In the genomic region with DNA sequence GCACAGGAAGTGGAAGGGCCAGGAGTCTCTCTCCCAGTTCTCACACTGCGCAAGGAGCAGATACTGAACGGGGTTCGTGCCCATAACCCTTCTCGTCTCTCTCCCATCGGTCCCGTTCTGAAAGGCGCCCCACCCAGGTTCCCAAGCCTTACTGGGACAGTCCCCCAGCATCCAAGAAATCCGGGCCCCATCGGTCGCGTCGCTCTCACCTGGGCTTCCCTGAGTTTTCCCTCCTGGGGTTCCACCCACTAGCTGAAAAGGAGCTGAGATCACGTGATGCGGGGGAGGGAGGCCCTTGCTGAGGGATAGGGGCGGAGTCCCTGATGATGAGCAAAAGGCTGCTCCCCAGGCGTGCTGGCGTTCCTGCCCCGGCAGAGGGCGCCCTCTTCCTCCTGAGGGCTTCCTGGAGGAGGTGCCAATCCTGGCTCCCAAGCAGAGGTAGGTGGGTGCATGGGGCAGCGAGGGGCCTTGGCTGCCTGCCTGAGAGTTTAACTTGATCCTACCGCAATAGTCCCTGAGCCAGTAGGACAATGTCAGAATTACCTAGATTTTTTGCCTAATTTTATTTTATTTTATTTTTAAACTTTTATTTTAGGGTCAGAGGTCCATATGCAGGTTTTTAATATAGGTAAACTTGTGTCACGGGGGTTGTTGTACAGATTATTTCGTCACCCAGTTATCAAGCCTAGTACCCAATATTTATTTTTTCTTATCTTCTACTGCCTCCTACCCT, we compare ENCODE assay signal across 9 cellular contexts. TPM values are rescaled to one million over a fixed set of nuclear protein-coding genes. Genes with fewer than 3 reads are reported as not detected.
DNase-seq lines count a peak whose midpoint lies in the region; TF ChIP-seq lines count a peak whose summit lies in the region.
"Had no signal": no experiment of that assay in that cellular context is flagged by ENCODE, and none has a peak within 500 bp of the region (broad histone marks: within the 10 kb centered on the region; RNA-seq: fewer than 3 reads in every experiment).

A gene (minus strand): TSS at position 271 of the 733 bp plus-strand sequence. CDS start 689 bp downstream, outside the sequence.

- no peaks in the 10 kb centered on the region for H3K79me2 ChIP-seq in mammary epithelial cell (ENCODE audit: insufficient read depth, low read length)

- H3K9ac ChIP-seq in mammary epithelial cell (ENCODE audit: insufficient read depth, low read length): no peak within 1 kb of the TSS

- H2AFZ ChIP-seq in mammary epithelial cell (ENCODE audit: low read depth, low read length): no peak within 1 kb of the TSS

- H4K20me1 ChIP-seq in mammary epithelial cell (ENCODE audit: insufficient read depth, low read length): no peaks in the 10 kb centered on the region

- H3K27ac ChIP-seq in WERI-Rb-1 (no peak within 1 kb of the TSS), mammary epithelial cell (ENCODE audit: insufficient read depth, low read depth, low read length) (no peak within 1 kb of the TSS)

- DNase-seq in GM10266 (ENCODE audit: extremely low spot score): peak; percentile 81
- DNase-seq in NCI-H146 (lab: John Stamatoyannopoulos, UW): peak; percentile 46
- peak; percentile 76 for DNase-seq in WERI-Rb-1
- DNase-seq in mammary epithelial cell: peak; percentile 58
- peak; percentile 96 for DNase-seq in islet precursor cell
- DNase-seq in stimulated activated CD4-positive, alpha-beta T cell treated with anti-CD3 and anti-CD28 coated beads, Interleukin-2, amount 100 ng/mL, for 24 hours: peak; percentile 89 to 90
- DNase-seq in NCI-H510A treated with DMSO at 0.1 percent for 48 hours (lab: John Stamatoyannopoulos, UW): no peak
- DNase-seq in occipital lobe (lab: John Stamatoyannopoulos, UW): no peak

- BruUV-seq in mammary epithelial cell (replicated peaks; lab: Mats Ljungman, UMichigan): no TSS peak

- TF ChIP-seq CTCF in GM10266 (IDR thresholded peaks at IDR 0.05; ENCODE audit: control insufficient read depth, insufficient read depth, low read depth, missing control alignments) (peak; percentile 84), WERI-Rb-1 (IDR thresholded peaks at IDR 0.05; ENCODE audit: low read depth, low read length) (peak; percentile 83), mammary epithelial cell (conservative IDR thresholded peaks at IDR 0.05 in 1 of 2, IDR thresholded peaks at IDR 0.05 in 1 of 2; ENCODE audit: extremely low read depth in 1 of 2, insufficient read depth in 1 of 2, low read depth in 1 of 2, low read length in 2 of 2) (peak; percentile 75 to 77)

- intact Hi-C loops in mammary epithelial cell (cut with micrococcal nuclease): loop anchor here (1.0 kb wide), 1 partner anchor 148 kb away; no protein-coding TSS in a partner anchor

- H3K9me3 ChIP-seq in WERI-Rb-1 (ENCODE audit: severe bottlenecking) (no peaks in the 10 kb centered on the region), mammary epithelial cell (replicated peaks; ENCODE audit: insufficient read depth, low read length) (no peaks in the 10 kb centered on the region)

- no peak within 1 kb of the TSS for H3K4me2 ChIP-seq in mammary epithelial cell (ENCODE audit: insufficient read depth, low read depth, low read length)

- no peaks in the 10 kb centered on the region for H3K4me1 ChIP-seq in mammary epithelial cell (ENCODE audit: insufficient read depth, low read length)

- H3K4me3 ChIP-seq in WERI-Rb-1 (ENCODE audit: low read depth, low read length) (no peak within 1 kb of the TSS), mammary epithelial cell (replicated peaks in 1 of 3; ENCODE audit: insufficient read depth in 1 of 3, low read depth in 2 of 3, low read length in 3 of 3) (no peak within 1 kb of the TSS)

- no peaks in the 10 kb centered on the region for H3K27me3 ChIP-seq in WERI-Rb-1 (ENCODE audit: insufficient read depth, low read depth, severe bottlenecking)
- H3K27me3 ChIP-seq in mammary epithelial cell (ENCODE audit: insufficient read depth, low read length): no peaks in the 10 kb centered on the region

- WGBS in mammary epithelial cell (ENCODE audit: low coverage, missing lambda C conversion rate): 73% methylated on average over 22 of the region's 23 CpGs

- dilution Hi-C loops in mammary epithelial cell (cut with HindIII; ENCODE audit: low sequenced_read_pairs): no loop called here

- CTCF ChIA-PET in mammary epithelial cell (lab: Charles Lee; ENCODE audit: low non-redundant PET): interaction anchor here (0.5 to 0.8 kb wide), 5 partner anchors 123 to 630 kb away, joined by 3 to 6 read pairs (median 3); no protein-coding TSS in a partner anchor

- H3K36me3 ChIP-seq in WERI-Rb-1: no peaks in the 10 kb centered on the region
- no peaks in the 10 kb centered on the region for H3K36me3 ChIP-seq in mammary epithelial cell (ENCODE audit: insufficient read depth, low read length)

- in situ Hi-C loops in mammary epithelial cell (cut with MboI; ENCODE audit: low sequenced_read_pairs in 2 of 2): no loop called here

RNA-seq across cellular contexts. Expression of the gene that starts here (rescaled TPM):
- total RNA-seq in mammary epithelial cell: 10 to 100 TPM; 10.3 to 14.3 TPM
- polyA plus RNA-seq in mammary epithelial cell: 5.4 TPM
- 2.1 TPM for polyA minus RNA-seq in mammary epithelial cell
- not detected for total RNA-seq in occipital lobe
- total RNA-seq: skeletal muscle tissue had no signal

Comparison
In these comparisons a context has a peak if more than half of its experiments do, and no peak if none do; other contexts are left out.
1. RNA of the gene that starts here (total RNA-seq): 10.3 to 14.3 TPM in mammary epithelial cell; not detected in occipital lobe (single experiment); every median in the first group is over 10 times any median in the second.
2. DNase-seq: peak in GM10266 (single experiment), NCI-H146 (single experiment), WERI-Rb-1 (single experiment), mammary epithelial cell (single experiment), islet precursor cell (single experiment) and stimulated activated CD4-positive, alpha-beta T cell treated with anti-CD3 and anti-CD28 coated beads, Interleukin-2, amount 100 ng/mL, for 24 hours (2 of 2); none in NCI-H510A treated with DMSO at 0.1 percent for 48 hours (single experiment) and occipital lobe (single experiment).
3. Peak in every context shown above with its lines, with median percentiles within 50 percentile points of each other: CTCF ChIP-seq.